In genomic region chr12:132056959-132057358, GRCh38 we compare ENCODE assay signal across 28 cellular contexts.
DNase-seq lines count a peak whose midpoint lies in the region; ATAC-seq and FAIRE-seq lines count a peak whose summit lies in the region.
"Had no signal": no experiment of that assay in that cellular context is flagged by ENCODE, and none has a peak within 500 bp of the region (broad histone marks: within the 10 kb centered on the region; RNA-seq: fewer than 3 reads in every experiment).

No MANE protein-coding gene starts in this region.

- in situ Hi-C loops in HAP-1 (cut with MboI; ENCODE audit: low sequenced_read_pairs) (no loop called here), ACHN (cut with HindIII; ENCODE audit: low pct_ligation_motif_present, low pct_unique_long_range_greater_than_20kb, low sequenced_read_pairs) (no loop called here)

- no peak overlapping the region for H3K9ac ChIP-seq in BLaER1 treated with 17β-estradiol and CSF1 and Interleukin-3, amounts not matched to agents 10 nM and 100 nM
- H3K9ac ChIP-seq: GM23248, neural progenitor cell had no signal

- peak overlapping the region in 4 of 6 donors; percentile 9 to 70 (median 49) for H3K27ac Mint-ChIP-seq in naive B cell
- H3K27ac Mint-ChIP-seq: activated CD8-positive, alpha-beta T cell treated with anti-CD3 and anti-CD28 coated beads, Interleukin-2, amount 10 ng/mL, durations not matched to agents 7 days and 5 days; CD14-positive monocyte; neural progenitor cell; T-helper 17 cell had no signal

- peak overlapping the region in 5 of 8 donors; percentile 17 to 75 (median 52) for H3K4me3 Mint-ChIP-seq in naive B cell
- H3K4me3 Mint-ChIP-seq: activated CD8-positive, alpha-beta T cell treated with anti-CD3 and anti-CD28 coated beads, Interleukin-2, amount 10 ng/mL, durations not matched to agents 7 days and 5 days; CD14-positive monocyte; neural progenitor cell; T-helper 17 cell had no signal

- peaks cover 31 to 97% (median 90%) of the 10 kb centered on the region in 11 experiments; a peak in 21 of 22 replicates for H4K20me1 ChIP-seq in BLaER1 treated with 17β-estradiol and CSF1 and Interleukin-3, amounts not matched to agents 10 nM and 100 nM

- no peaks in the 10 kb centered on the region for H3K27me3 Mint-ChIP-seq in naive B cell
- H3K27me3 Mint-ChIP-seq: T-helper 17 cell had no signal

- peak; percentile 41 for ATAC-seq in HG03442 (IDR thresholded peaks at IDR 0.05; ENCODE audit: unreplicated experiment)
- ATAC-seq in naive B cell (ENCODE audit: low read depth in 2 of 2): peak; percentile 85
- ATAC-seq: activated CD8-positive, alpha-beta T cell treated with anti-CD3 and anti-CD28 coated beads, Interleukin-2, amount 10 ng/mL, durations not matched to agents 7 days and 5 days; right cardiac atrium; SK-N-SH treated with all-trans-retinoic acid at 6 μM for 48 hours; T-helper 17 cell had no signal

- H3K9me3 ChIP-seq in BLaER1 treated with 17β-estradiol and CSF1 and Interleukin-3, amounts not matched to agents 10 nM and 100 nM (replicated peaks in 1 of 11): no peaks in the 10 kb centered on the region
- H3K9me3 ChIP-seq in HAP-1: no peaks in the 10 kb centered on the region
- H3K9me3 ChIP-seq: esophagus squamous epithelium, MG63, spleen, upper lobe of left lung had no signal

- peak; percentile 82 for FAIRE-seq in GM19239 (lab: Jason Lieb, UNC)

- H3K9me3 Mint-ChIP-seq in naive B cell: no peaks in the 10 kb centered on the region
- H3K9me3 Mint-ChIP-seq: CD14-positive monocyte, neural progenitor cell had no signal

- no peak overlapping the region for H3K27ac ChIP-seq in BLaER1 treated with 17β-estradiol and CSF1 and Interleukin-3, amounts not matched to agents 10 nM and 100 nM
- H3K27ac ChIP-seq: esophagus squamous epithelium, GM23248, neural progenitor cell, spleen, upper lobe of left lung had no signal

- peaks cover 0 to 16% (median 0%) of the 10 kb centered on the region in 11 experiments; a peak in 3 of 22 replicates for H3K27me3 ChIP-seq in BLaER1 treated with 17β-estradiol and CSF1 and Interleukin-3, amounts not matched to agents 10 nM and 100 nM
- no peaks in the 10 kb centered on the region for H3K27me3 ChIP-seq in HAP-1 (ENCODE audit: low read depth)
- H3K27me3 ChIP-seq: esophagus squamous epithelium, MG63, neural progenitor cell, spleen, upper lobe of left lung had no signal

- H3K36me3 ChIP-seq in BLaER1 treated with 17β-estradiol and CSF1 and Interleukin-3, amounts not matched to agents 10 nM and 100 nM: peaks cover 49 to 96% (median 70%) of the 10 kb centered on the region in 11 experiments; a peak in 21 of 22 replicates
- peaks cover 39% of the 10 kb centered on the region for H3K36me3 ChIP-seq in HAP-1 (replicated peaks)
- H3K36me3 ChIP-seq: neural progenitor cell had no signal

- DNase-seq in GM19239 (ENCODE audit: insufficient read length, low spot score): no peak
- DNase-seq in naive B cell: peak; percentile 20
- no peak for DNase-seq in middle frontal gyrus (ENCODE audit: extremely low spot score, low spot score)
- no peak for DNase-seq in GF-D8 (lab: John Stamatoyannopoulos, UW)
- no peak for DNase-seq in HAP-1 (ENCODE audit: low spot score in 2 of 2)
- no peak for DNase-seq in ACHN
- DNase-seq: activated CD8-positive, alpha-beta T cell treated with anti-CD3 and anti-CD28 coated beads, Interleukin-2, amount 10 ng/mL, durations not matched to agents 7 days and 5 days; activated gamma-delta T cell treated with Interleukin-2 at 50 U/mL for 16 hours; activated T-cell treated with anti-CD3 and anti-CD28 coated beads for 4 hours; central memory CD4-positive, alpha-beta T cell; dermis blood vessel endothelial cell; esophagus squamous epithelium; foreskin melanocyte; GM23248; MG63; NCI-H1417 treated with DMSO at 0.1 percent for 48 hours; NCI-H2081; NCI-H2227 treated with DMSO at 0.1 percent for 48 hours; OCI-M1; right cardiac atrium; T-helper 17 cell; upper lobe of left lung had no signal

- H3K4me3 ChIP-seq in BLaER1 treated with 17β-estradiol and CSF1 and Interleukin-3, amounts not matched to agents 10 nM and 100 nM: 0 out of 20 replicates have a peak overlapping the region, but pooled peaks of 1 of the 10 experiments have one; percentile 3
- H3K4me3 ChIP-seq in HAP-1: no peak overlapping the region
- H3K4me3 ChIP-seq: esophagus squamous epithelium, GM23248, MG63, neural progenitor cell, spleen, upper lobe of left lung had no signal

- H3K4me1 Mint-ChIP-seq in naive B cell: peaks cover 38 to 50% (median 40%) of the 10 kb centered on the region in 3 donors
- H3K4me1 Mint-ChIP-seq: CD14-positive monocyte had no signal

- H3K4me2 ChIP-seq in BLaER1 treated with 17β-estradiol and CSF1 and Interleukin-3, amounts not matched to agents 10 nM and 100 nM: peak overlapping the region; percentile 12 to 91 (median 80); a peak in 20 of 22 replicates
- H3K4me2 ChIP-seq: neural progenitor cell had no signal

- H3K4me1 ChIP-seq in BLaER1 treated with 17β-estradiol and CSF1 and Interleukin-3, amounts not matched to agents 10 nM and 100 nM: peaks cover 19 to 100% (median 99%) of the 10 kb centered on the region in 10 experiments
- no peaks in the 10 kb centered on the region for H3K4me1 ChIP-seq in HAP-1
- H3K4me1 ChIP-seq: esophagus squamous epithelium, neural progenitor cell, upper lobe of left lung had no signal

- peaks cover 14 to 25% of the 10 kb centered on the region in 2 donors for H3K36me3 Mint-ChIP-seq in naive B cell
